In the genomic region with DNA sequence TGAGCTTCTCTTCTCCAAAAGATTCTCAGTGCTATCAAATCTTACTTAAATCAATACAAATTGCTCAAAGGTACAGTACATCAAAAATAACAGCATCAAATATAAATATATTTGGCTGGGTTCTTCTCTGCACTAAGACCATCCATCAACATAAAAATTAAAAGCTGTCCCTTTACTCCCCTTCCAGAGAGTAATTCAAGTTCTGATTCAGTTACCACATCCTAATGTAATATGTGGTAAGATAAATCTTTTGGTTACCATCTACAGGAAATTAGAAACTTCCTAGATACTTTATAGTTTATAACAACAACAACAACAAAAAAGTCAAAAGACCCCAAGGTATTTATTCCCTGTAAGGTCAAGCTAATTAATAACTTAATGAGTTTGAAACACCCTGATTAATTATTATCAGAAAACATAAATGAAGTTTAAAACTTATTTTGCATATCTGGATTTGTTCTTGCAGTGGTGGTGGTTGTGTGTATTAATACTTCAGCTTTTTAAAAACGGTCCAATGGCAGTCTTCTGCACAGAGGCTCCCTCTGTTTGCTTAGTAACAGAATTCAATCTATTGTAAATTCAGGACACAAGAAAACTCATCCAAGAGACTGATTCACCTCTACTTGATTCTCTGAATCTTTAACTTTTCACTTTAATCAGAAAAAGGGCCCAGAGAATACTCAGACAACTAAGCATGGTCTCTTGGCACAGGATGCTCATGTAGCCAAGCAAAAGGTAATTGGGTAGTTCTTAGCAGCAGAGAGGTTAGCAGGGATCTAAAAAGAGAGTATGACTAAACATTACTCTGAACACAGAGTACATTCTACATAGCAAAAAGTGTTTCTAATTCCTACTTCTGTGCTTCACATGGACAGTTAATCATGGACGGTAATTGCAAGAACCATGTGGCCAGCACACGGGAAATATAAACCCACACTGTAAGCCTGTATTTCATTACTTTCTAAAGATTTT, we compare ENCODE assay signal across 8 cellular contexts. TPM values are rescaled to one million over a fixed set of nuclear protein-coding genes. Genes with fewer than 3 reads are reported as not detected.
DNase-seq lines count a peak whose midpoint lies in the region; ATAC-seq and TF ChIP-seq lines count a peak whose summit lies in the region.

No MANE protein-coding gene starts in this region.

- peak; percentile 38 for DNase-seq in osteoblast (ENCODE audit: insufficient read length, low spot score, missing footprints)
- no peak for DNase-seq in NCI-H774 (lab: John Stamatoyannopoulos, UW)
- DNase-seq in NCI-H2081 treated with DMSO at 0.1 percent for 48 hours (lab: John Stamatoyannopoulos, UW): no peak

- H3K4me3 ChIP-seq in osteoblast (ENCODE audit: insufficient read depth, low read length): no peak overlapping the region

- H3K9me3 ChIP-seq in osteoblast (ENCODE audit: low read depth, low read length): no peaks in the 10 kb centered on the region

- ATAC-seq in GM18502 (IDR thresholded peaks at IDR 0.05; ENCODE audit: poor library complexity, unreplicated experiment) (peak; percentile 66), HG03565 (IDR thresholded peaks at IDR 0.05; ENCODE audit: unreplicated experiment) (peak; percentile 31), HG03175 (IDR thresholded peaks at IDR 0.05; ENCODE audit: unreplicated experiment) (no peak), HG03135 (IDR thresholded peaks at IDR 0.05; ENCODE audit: unreplicated experiment) (no peak)

- peaks cover 80% of the 10 kb centered on the region for H3K79me2 ChIP-seq in osteoblast (ENCODE audit: insufficient read depth, low read length)

- H3K27ac Mint-ChIP-seq in dendritic cell treated with granulocyte-macrophage colony-stimulating factor and Interleukin-4, amounts not matched to agents 40 ng/mL and 50 ng/mL, for 4 days: peak overlapping the region; percentile 46

- intact Hi-C loops in dendritic cell treated with granulocyte-macrophage colony-stimulating factor and Interleukin-4, amounts not matched to agents 40 ng/mL and 50 ng/mL, for 4 days (cut with micrococcal nuclease): no loop called here

- no peaks in the 10 kb centered on the region for H3K27me3 ChIP-seq in osteoblast (ENCODE audit: insufficient read depth, low read length)

- H3K4me1 ChIP-seq in osteoblast (ENCODE audit: insufficient read depth, low read length): peaks cover 14% of the 10 kb centered on the region

- peaks cover 41% of the 10 kb centered on the region for H3K36me3 Mint-ChIP-seq in dendritic cell treated with granulocyte-macrophage colony-stimulating factor and Interleukin-4, amounts not matched to agents 40 ng/mL and 50 ng/mL, for 4 days (ENCODE audit: low read depth)

- H3K27me3 Mint-ChIP-seq in dendritic cell treated with granulocyte-macrophage colony-stimulating factor and Interleukin-4, amounts not matched to agents 40 ng/mL and 50 ng/mL, for 4 days: no peaks in the 10 kb centered on the region

- no peaks in the 10 kb centered on the region for H4K20me1 ChIP-seq in osteoblast (ENCODE audit: insufficient read depth, low read length)

- no peak for TF ChIP-seq CTCF in osteoblast (IDR thresholded peaks at IDR 0.05; ENCODE audit: extremely low read depth, low read depth, low read length)

- no peaks in the 10 kb centered on the region for H3K36me3 ChIP-seq in osteoblast (ENCODE audit: insufficient read depth, low read length)

- H3K9me3 Mint-ChIP-seq in dendritic cell treated with granulocyte-macrophage colony-stimulating factor and Interleukin-4, amounts not matched to agents 40 ng/mL and 50 ng/mL, for 4 days: peaks cover 14% of the 10 kb centered on the region

- peak overlapping the region; percentile 62 for H3K27ac ChIP-seq in osteoblast (ENCODE audit: low read depth, low read length)

- H3K4me1 Mint-ChIP-seq in dendritic cell treated with granulocyte-macrophage colony-stimulating factor and Interleukin-4, amounts not matched to agents 40 ng/mL and 50 ng/mL, for 4 days (ENCODE audit: low read depth): peaks cover 57% of the 10 kb centered on the region

- H3K4me3 Mint-ChIP-seq in dendritic cell treated with granulocyte-macrophage colony-stimulating factor and Interleukin-4, amounts not matched to agents 40 ng/mL and 50 ng/mL, for 4 days: no peak overlapping the region

- peak overlapping the region; percentile 36 for H2AFZ ChIP-seq in osteoblast (ENCODE audit: low read length)

- H3K4me2 ChIP-seq in osteoblast (ENCODE audit: insufficient read depth, low read length): no peak overlapping the region

RNA-seq across cellular contexts. Expression of gene DIAPH1, which starts 20.1 kb away (rescaled TPM):
- total RNA-seq in osteoblast: 18.5 and 19.2 TPM in 2 replicates

RNA-seq across cellular contexts. Expression of gene HDAC3, which starts 38.0 kb away (rescaled TPM):
- 47.8 and 50.4 TPM in 2 replicates for total RNA-seq in osteoblast

RNA-seq across cellular contexts. Expression of gene RELL2, which starts 38.1 kb away (rescaled TPM):
- total RNA-seq in osteoblast: 4.4 and 5.1 TPM in 2 replicates

RNA-seq across cellular contexts. Expression of gene FCHSD1, which starts 52.5 kb away (rescaled TPM):
- 21.8 and 22.4 TPM in 2 replicates for total RNA-seq in osteoblast

Comparison
In these comparisons a context has a peak if more than half of its experiments do, and no peak if none do; other contexts are left out.
1. ATAC-seq: peak in GM18502 (single experiment) and HG03565 (single experiment); none in HG03175 (single experiment) and HG03135 (single experiment).